ENCODE assay signal across 8 cellular contexts in genomic region chr3:69120879-69121464, GRCh38. TPM values are rescaled to one million over a fixed set of nuclear protein-coding genes. Genes with fewer than 3 reads are reported as not detected.
DNase-seq lines count a peak whose midpoint lies in the region; ATAC-seq, FAIRE-seq and TF ChIP-seq lines count a peak whose summit lies in the region.

No MANE protein-coding gene starts in this region.

- ATAC-seq in A549 (peak; percentile 64 to 84; a peak in 5 of 6 replicates), GM18502 (IDR thresholded peaks at IDR 0.05; ENCODE audit: poor library complexity, unreplicated experiment) (peak; percentile 91), HG03060 (IDR thresholded peaks at IDR 0.05; ENCODE audit: low read depth, unreplicated experiment) (peak; percentile 67)

- TF ChIP-seq EP300 in A549 (IDR thresholded peaks at IDR 0.05) = no peak

- POLR2A ChIA-PET in A549 (lab: Yijun Ruan, JAX) = no interaction called here

- FAIRE-seq in A549 (lab: Jason Lieb, UNC) = no peak

- CTCF ChIA-PET in A549 (lab: Yijun Ruan, JAX) = interaction anchor here (0.6 to 7.5 kb wide), 29 partner anchors 8 to 746 kb away, joined by 3 to 49 read pairs (median 4); no protein-coding TSS in a partner anchor

- peak; percentile 21 to 85 for DNase-seq in A549 (ENCODE audit: low read depth in 1 of 2, low spot score in 1 of 2)
- peak; percentile 78 for DNase-seq in NCI-H460 (ENCODE audit: extremely low read depth, low read depth)
- DNase-seq in activated CD4-positive, alpha-beta T cell treated with anti-CD3 and anti-CD28 coated beads for 4 hours = peak; percentile 68 to 87
- DNase-seq in coronary artery (ENCODE audit: low spot score) = no peak
- DNase-seq in lung microvascular endothelial cell (ENCODE audit: low read depth in 2 of 2) = peak; percentile 83 to 84
- DNase-seq in stimulated activated CD8-positive, alpha-beta memory T cell treated with anti-CD3 and anti-CD28 coated beads, Interleukin-15, amount 100 ng/mL, for 4 hours (ENCODE audit: low read depth in 2 of 2) = peak; percentile 25 to 72

- no peaks in the 10 kb centered on the region for H3K9me3 ChIP-seq in A549

- H3K4me2 ChIP-seq in A549 = 0 out of 3 replicates have a peak overlapping the region, but pooled peaks have one; percentile 5

- WGBS in A549 (ENCODE audit: missing lambda C conversion rate) = 0% methylated on average over 1 of the region's 1 CpG

- TF ChIP-seq CTCF in A549 (IDR thresholded peaks at IDR 0.05) (peak; percentile 79), coronary artery (IDR thresholded peaks at IDR 0.05) (peak; percentile 95)

- no peaks in the 10 kb centered on the region for H3K4me1 ChIP-seq in A549

- TF ChIP-seq RAD21 in A549 (conservative IDR thresholded peaks at IDR 0.05 in 1 of 2, IDR thresholded peaks at IDR 0.05 in 1 of 2) = peak; percentile 72 to 79

- H3K4me3 ChIP-seq in A549 (no peak overlapping the region), coronary artery (no peak overlapping the region)

- no peak for TF ChIP-seq POLR2A in A549 (IDR thresholded peaks at IDR 0.05; ENCODE audit: low read length)

- no peak overlapping the region for H3K27ac ChIP-seq in A549
- no peak overlapping the region for H3K27ac ChIP-seq in coronary artery

TF ChIP-seq in A549, 52 proteins besides CTCF, POLR2A, EP300 and RAD21:
- TF ChIP-seq RARB (CRISPR knock-in tag; IDR thresholded peaks at IDR 0.05) (no peak), SMC3 (IDR thresholded peaks at IDR 0.05) (peak; percentile 70)
TF ChIP-seq in A549: peak in this region for 1.

RNA-seq across cellular contexts. Expression of gene LMOD3, which starts 1.4 kb away (rescaled TPM):
- not detected in 2 replicates for polyA plus RNA-seq in A549 (2011; rRNA removed)
- polyA plus RNA-seq in A549 (2012; cell fraction: cytosol; rRNA removed) = not detected in 2 replicates
- polyA plus RNA-seq in A549 (2012; cell fraction: nucleus; rRNA removed) = not detected in 2 replicates
- not detected in 3 replicates for polyA plus RNA-seq in A549 (2017; fragmentation: RNase III; extraction: RNeasy Plus Mini Kit Qiagen cat#74134 plus additional on column Dnase treatment)
- polyA minus RNA-seq in A549 (2011; rRNA and poly(A)+ RNA removed) = not detected in 2 replicates
- total RNA-seq in NCI-H460 (2014; rRNA removed; shearing (Covaris generic)) = 0.84 and 1.1 TPM in 2 replicates
- polyA plus RNA-seq in NCI-H460 (2014; cell fraction: nucleus; rRNA removed) = 0.17 TPM in 1 of 2 replicates, not detected in the other
- not detected in 2 replicates for total RNA-seq in lung microvascular endothelial cell

RNA-seq across cellular contexts. Expression of gene ARL6IP5, which starts 36.2 kb away (rescaled TPM):
- polyA plus RNA-seq in A549 (2011; rRNA removed) (86.6 and 109 TPM in 2 replicates), A549 (2017; fragmentation: RNase III; extraction: RNeasy Plus Mini Kit Qiagen cat#74134 plus additional on column Dnase treatment) (73.8 to 78.7 TPM (median 76.9 TPM) in 3 replicates)
- 31.8 and 36.1 TPM in 2 replicates for polyA plus RNA-seq in A549 (2012; cell fraction: cytosol; rRNA removed)
- polyA plus RNA-seq in A549 (2012; cell fraction: nucleus; rRNA removed) = 25.5 and 26.0 TPM in 2 replicates
- polyA minus RNA-seq in A549 (2011; rRNA and poly(A)+ RNA removed) = 50.4 and 67.8 TPM in 2 replicates
- 89.7 and 102 TPM in 2 replicates for total RNA-seq in NCI-H460 (2014; rRNA removed; shearing (Covaris generic))
- polyA plus RNA-seq in NCI-H460 (2014; cell fraction: nucleus; rRNA removed) = 18.1 and 41.5 TPM in 2 replicates
- 68.1 and 75.2 TPM in 2 replicates for total RNA-seq in lung microvascular endothelial cell

RNA-seq across cellular contexts. Expression of gene UBA3, which starts 40.8 kb away (rescaled TPM):
- polyA plus RNA-seq in A549 (2011; rRNA removed) = 54.0 and 62.7 TPM in 2 replicates
- 19.3 and 20.9 TPM in 2 replicates for polyA plus RNA-seq in A549 (2012; cell fraction: cytosol; rRNA removed)
- polyA plus RNA-seq in A549 (2012; cell fraction: nucleus; rRNA removed) = 11.5 and 15.9 TPM in 2 replicates
- 41.9 to 54.6 TPM (median 50.0 TPM) in 3 replicates for polyA plus RNA-seq in A549 (2017; fragmentation: RNase III; extraction: RNeasy Plus Mini Kit Qiagen cat#74134 plus additional on column Dnase treatment)
- 11.5 and 18.7 TPM in 2 replicates for polyA minus RNA-seq in A549 (2011; rRNA and poly(A)+ RNA removed)
- total RNA-seq in NCI-H460 (2014; rRNA removed; shearing (Covaris generic)) = 60.2 and 61.7 TPM in 2 replicates
- polyA plus RNA-seq in NCI-H460 (2014; cell fraction: nucleus; rRNA removed) = 58.9 and 62.9 TPM in 2 replicates
- 53.2 and 55.6 TPM in 2 replicates for total RNA-seq in lung microvascular endothelial cell
